10 cellular contexts compared by ENCODE assay signal in the genomic region with DNA sequence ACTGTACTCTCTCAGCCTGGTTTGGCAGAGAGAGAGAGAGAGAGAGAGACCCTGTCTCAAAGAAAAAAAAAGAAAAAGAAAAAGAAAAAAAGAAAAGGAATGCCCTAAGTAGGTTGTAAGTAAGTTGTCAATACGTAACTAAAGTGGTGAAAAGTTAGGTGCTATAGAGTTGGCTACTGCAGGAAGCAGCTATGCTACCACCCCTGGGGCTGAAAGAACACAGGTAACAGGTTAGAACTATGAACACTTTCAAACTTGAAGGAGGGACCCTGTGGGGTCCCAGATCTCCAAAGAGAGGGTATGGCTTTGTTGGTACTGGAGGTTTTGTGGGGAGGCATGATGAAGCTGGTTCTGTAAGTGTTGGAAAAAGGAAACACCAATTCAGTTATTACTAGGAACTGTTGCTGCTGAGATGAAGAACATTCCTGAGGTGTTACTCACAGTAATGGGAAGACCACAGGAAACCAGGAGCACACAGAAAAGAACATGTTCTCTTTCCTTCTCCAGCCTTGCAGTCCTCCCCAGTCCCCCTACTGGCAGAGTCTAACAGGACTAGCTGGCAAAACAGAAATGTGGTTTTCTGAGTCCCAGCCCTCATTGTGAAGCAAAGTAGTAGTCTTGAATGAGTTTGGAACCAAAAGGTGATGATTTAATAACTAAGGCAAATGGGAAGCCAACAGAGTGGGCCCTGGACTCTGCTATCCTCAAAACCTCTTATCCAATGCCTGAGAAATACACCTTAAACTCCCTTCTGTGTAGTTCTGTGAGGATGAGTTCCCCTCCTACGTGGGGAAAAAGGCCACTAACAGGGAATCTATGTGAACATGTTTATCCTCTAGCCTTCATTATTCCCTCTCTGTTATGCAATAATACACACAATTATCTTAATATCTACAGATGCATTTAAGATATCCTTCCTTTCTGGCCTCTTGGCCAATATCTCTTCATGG.
DNase-seq lines count a peak whose midpoint lies in the region; ATAC-seq and TF ChIP-seq lines count a peak whose summit lies in the region.
"Had no signal": no experiment of that assay in that cellular context is flagged by ENCODE, and none has a peak within 500 bp of the region (broad histone marks: within the 10 kb centered on the region; RNA-seq: fewer than 3 reads in every experiment).

No MANE protein-coding gene starts in this region.

- 68% methylated on average over 2 of the region's 2 CpGs for WGBS in smooth muscle cell (ENCODE audit: low lambda C conversion rate)

- H3K4me2 ChIP-seq in OCI-LY7 (ENCODE audit: low read length) (no peak overlapping the region), smooth muscle cell (no peak overlapping the region)

- H3K36me3 ChIP-seq in OCI-LY7 (ENCODE audit: insufficient read depth, low read length) (no peaks in the 10 kb centered on the region), smooth muscle cell (ENCODE audit: low read depth) (no peaks in the 10 kb centered on the region)

- CTCF ChIA-PET in OCI-LY7 (lab: Charles Lee; ENCODE audit: unreplicated experiment) = no interaction called here

- DNase-seq in DMS 273 (lab: John Stamatoyannopoulos, UW; ENCODE audit: unreplicated experiment) = peak; percentile 20
- no peak for DNase-seq in DMS 273 treated with DMSO at 0.1 percent for 48 hours (lab: John Stamatoyannopoulos, UW)
- DNase-seq in OCI-LY7 (ENCODE audit: low spot score) = no peak
- DNase-seq in smooth muscle cell (lab: John Stamatoyannopoulos, UW; ENCODE audit: unreplicated experiment) = no peak
- DNase-seq: NCI-H2081 had no signal

- POLR2A ChIA-PET in OCI-LY7 (lab: Charles Lee) = interaction anchor here (1.0 kb wide), 1 partner anchor 30 kb away, joined by 3 read pairs; no protein-coding TSS in a partner anchor

- H3K4me3 Mint-ChIP-seq in stimulated activated memory B cell treated with anti-CD40 and anti-IgM and Interleukin-4, amounts not matched to agents 10 μg/mL and 1 μg/mL and 100 μg/mL, for 72 hours = no peak overlapping the region

- H3K4me1 ChIP-seq in OCI-LY7 (ENCODE audit: insufficient read depth, low read length, poor library complexity, severe bottlenecking) (no peaks in the 10 kb centered on the region), smooth muscle cell (ENCODE audit: low read depth) (no peaks in the 10 kb centered on the region)

- H3K27ac ChIP-seq in OCI-LY7 (ENCODE audit: low read depth, low read length, poor library complexity, severe bottlenecking) (no peak overlapping the region), smooth muscle cell (ENCODE audit: low read depth) (peak overlapping the region; percentile 28)
- H3K27ac ChIP-seq: 22Rv1 had no signal

- H3K4me1 Mint-ChIP-seq in stimulated activated memory B cell treated with anti-CD40 and anti-IgM and Interleukin-4, amounts not matched to agents 10 μg/mL and 1 μg/mL and 100 μg/mL, for 72 hours = no peaks in the 10 kb centered on the region

- TF ChIP-seq CTCF in OCI-LY7 (conservative IDR thresholded peaks at IDR 0.05; ENCODE audit: low read length) = peak; percentile 37; the same call in 1 of the 2 replicates
- TF ChIP-seq CTCF in smooth muscle cell (IDR thresholded peaks at IDR 0.05; ENCODE audit: borderline replicate concordance, insufficient read depth, poor library complexity, severe bottlenecking) = peak; percentile 58

- H2AFZ ChIP-seq in OCI-LY7 (ENCODE audit: low read length) (no peak overlapping the region), smooth muscle cell (ENCODE audit: low read depth) (no peak overlapping the region)

- H3K27me3 Mint-ChIP-seq in stimulated activated memory B cell treated with anti-CD40 and anti-IgM and Interleukin-4, amounts not matched to agents 10 μg/mL and 1 μg/mL and 100 μg/mL, for 72 hours = peaks cover 22% of the 10 kb centered on the region

- intact Hi-C loops in OCI-LY7 (cut with micrococcal nuclease; ENCODE audit: unreplicated experiment) = no loop called here

- no peak overlapping the region for H3K27ac Mint-ChIP-seq in stimulated activated memory B cell treated with anti-CD40 and anti-IgM and Interleukin-4, amounts not matched to agents 10 μg/mL and 1 μg/mL and 100 μg/mL, for 72 hours

- H3K4me3 ChIP-seq in OCI-LY7 (ENCODE audit: low read depth, low read length, poor library complexity, severe bottlenecking) (no peak overlapping the region), smooth muscle cell (no peak overlapping the region)

- H4K20me1 ChIP-seq in OCI-LY7 (ENCODE audit: insufficient read depth, low read length) = no peaks in the 10 kb centered on the region
- no peaks in the 10 kb centered on the region for H4K20me1 ChIP-seq in smooth muscle cell (ENCODE audit: low read depth)

- BruUV-seq in OCI-LY7 (replicated peaks; lab: Mats Ljungman, UMichigan) = no TSS peak

- no peaks in the 10 kb centered on the region for H3K27me3 ChIP-seq in smooth muscle cell (ENCODE audit: low read depth)

- H3K9me2 ChIP-seq in OCI-LY7 (ENCODE audit: insufficient read depth, low read length) = no peaks in the 10 kb centered on the region

- H3K9me3 ChIP-seq in OCI-LY7 (ENCODE audit: low read length) = no peaks in the 10 kb centered on the region
- H3K9me3 ChIP-seq in smooth muscle cell (replicated peaks; ENCODE audit: low read depth) = no peaks in the 10 kb centered on the region

- peaks cover 2% of the 10 kb centered on the region for H3K9me3 Mint-ChIP-seq in stimulated activated memory B cell treated with anti-CD40 and anti-IgM and Interleukin-4, amounts not matched to agents 10 μg/mL and 1 μg/mL and 100 μg/mL, for 72 hours

- ATAC-seq in esophagus mucosa (peak; percentile 42), GM21515 (IDR thresholded peaks at IDR 0.05; ENCODE audit: unreplicated experiment) (no peak), HG02884 (IDR thresholded peaks at IDR 0.05; ENCODE audit: unreplicated experiment) (no peak)
- ATAC-seq in stimulated activated memory B cell treated with anti-CD40 and anti-IgM and Interleukin-4, amounts not matched to agents 10 μg/mL and 1 μg/mL and 100 μg/mL, for 72 hours = no peak

- H3K9ac ChIP-seq in smooth muscle cell (ENCODE audit: low read depth) = no peak overlapping the region

- H3K79me2 ChIP-seq in OCI-LY7 (ENCODE audit: insufficient read depth, low read depth, low read length) (no peaks in the 10 kb centered on the region), smooth muscle cell (ENCODE audit: low read depth) (no peaks in the 10 kb centered on the region)

- no peaks in the 10 kb centered on the region for H3K36me3 Mint-ChIP-seq in stimulated activated memory B cell treated with anti-CD40 and anti-IgM and Interleukin-4, amounts not matched to agents 10 μg/mL and 1 μg/mL and 100 μg/mL, for 72 hours

- H3F3A ChIP-seq in smooth muscle cell (ENCODE audit: low read depth) = no peaks in the 10 kb centered on the region
